24 cellular contexts compared by ENCODE assay signal in genomic region chr20:55160996-55161395, GRCh38.
A peak's percentile ranks its signal among the peaks of the same experiment; 100 is the strongest.
DNase-seq lines count a peak whose midpoint lies in the region; ATAC-seq, FAIRE-seq and TF ChIP-seq lines count a peak whose summit lies in the region.
"Had no signal": no experiment of that assay in that cellular context is flagged by ENCODE, and none has a peak within 500 bp of the region (broad histone marks: within the 10 kb centered on the region; RNA-seq: fewer than 3 reads in every experiment).

No MANE protein-coding gene starts in this region.

- H3K27ac Mint-ChIP-seq in nephron (peak overlapping the region; percentile 20 to 60 (median 49)), T-helper 17 cell (no peak overlapping the region)
- no peak overlapping the region for H3K27ac Mint-ChIP-seq in stimulated activated naive CD8-positive, alpha-beta T cell treated with anti-CD3 and anti-CD28 coated beads, Interleukin-15, amount 100 ng/mL, for 72 hours
- H3K27ac Mint-ChIP-seq: activated B cell treated with CpG ODN at 0.5 μM for 24 hours; activated naive CD8-positive, alpha-beta T cell; activated T-helper 17 cell treated with anti-CD3 and anti-CD28 coated beads, Interleukin-2, amount 50 U/mL, for 72 hours had no signal

- no peak overlapping the region for H3K4me3 ChIP-seq in AG10803 (ENCODE audit: low read length)
- H3K4me3 ChIP-seq: ascending aorta, BLaER1, HAP-1, skin epidermis had no signal

- H3K4me3 Mint-ChIP-seq in nephron (no peak overlapping the region), T-helper 17 cell (no peak overlapping the region)
- H3K4me3 Mint-ChIP-seq in stimulated activated naive CD8-positive, alpha-beta T cell treated with anti-CD3 and anti-CD28 coated beads, Interleukin-15, amount 100 ng/mL, for 72 hours = no peak overlapping the region
- H3K4me3 Mint-ChIP-seq: activated B cell treated with CpG ODN at 0.5 μM for 24 hours; activated naive CD8-positive, alpha-beta T cell; activated T-helper 17 cell treated with anti-CD3 and anti-CD28 coated beads, Interleukin-2, amount 50 U/mL, for 72 hours had no signal

- H3K36me3 Mint-ChIP-seq in nephron (ENCODE audit: low read depth) = no peaks in the 10 kb centered on the region
- no peaks in the 10 kb centered on the region for H3K36me3 Mint-ChIP-seq in T-helper 17 cell (ENCODE audit: low read depth)
- H3K36me3 Mint-ChIP-seq: activated naive CD8-positive, alpha-beta T cell had no signal

- H3K27ac ChIP-seq in epithelial cell of prostate = peak overlapping the region; percentile 79
- H3K27ac ChIP-seq: ascending aorta, BLaER1, skin epidermis had no signal

- no peak for TF ChIP-seq CTCF in AG10803 (conservative IDR thresholded peaks at IDR 0.05; ENCODE audit: low read length)
- no peak for TF ChIP-seq CTCF in nephron (IDR thresholded peaks at IDR 0.05; ENCODE audit: unreplicated experiment in 3 of 3)

- DNase-seq in AG10803 (ENCODE audit: low read depth) = peak; percentile 55
- peak; percentile 98 for DNase-seq in RCC 7860 (ENCODE audit: low spot score)
- DNase-seq in epithelial cell of prostate (ENCODE audit: low read depth, low spot score) = peak; percentile 57
- no peak for DNase-seq in T-helper 17 cell
- no peak for DNase-seq in stimulated activated naive CD4-positive, alpha-beta T cell treated with Interleukin-2 at 50 U/mL for 16 hours (lab: John Stamatoyannopoulos, UW)
- no peak for DNase-seq in stimulated activated naive CD8-positive, alpha-beta T cell treated with anti-CD3 and anti-CD28 coated beads, Interleukin-15, amount 100 ng/mL, for 72 hours
- no peak for DNase-seq in NCI-H345 treated with DMSO at 0.1 percent for 48 hours (lab: John Stamatoyannopoulos, UW; ENCODE audit: unreplicated experiment)
- DNase-seq: activated B cell treated with CpG ODN at 0.5 μM for 24 hours; activated CD4-positive, alpha-beta T cell treated with anti-CD3 and anti-CD28 coated beads, Interleukin-2, amount 50 U/mL, for 4 hours; DMS79; Kasumi-1; mesenchymal stem cell; NCI-H1048; NCI-H187 treated with DMSO at 0.1 percent for 48 hours; SK-N-SH; stimulated activated CD4-positive, alpha-beta T cell treated with anti-CD3 and anti-CD28 coated beads, Interleukin-1b, Interleukin-23, amount 100 ng/mL, for 48 hours had no signal

- no peaks in the 10 kb centered on the region for H3K27me3 Mint-ChIP-seq in nephron (ENCODE audit: low read depth)
- no peaks in the 10 kb centered on the region for H3K27me3 Mint-ChIP-seq in T-helper 17 cell
- no peaks in the 10 kb centered on the region for H3K27me3 Mint-ChIP-seq in stimulated activated naive CD8-positive, alpha-beta T cell treated with anti-CD3 and anti-CD28 coated beads, Interleukin-15, amount 100 ng/mL, for 72 hours
- H3K27me3 Mint-ChIP-seq: activated B cell treated with CpG ODN at 0.5 μM for 24 hours; activated naive CD8-positive, alpha-beta T cell; activated T-helper 17 cell treated with anti-CD3 and anti-CD28 coated beads, Interleukin-2, amount 50 U/mL, for 72 hours had no signal

- ATAC-seq in T-helper 17 cell = no peak
- ATAC-seq in stimulated activated naive CD8-positive, alpha-beta T cell treated with anti-CD3 and anti-CD28 coated beads, Interleukin-15, amount 100 ng/mL, for 72 hours = no peak
- ATAC-seq: activated T-helper 17 cell treated with anti-CD3 and anti-CD28 coated beads, Interleukin-2, amount 50 U/mL, for 72 hours; HepG2 had no signal

- peak; percentile 100 for FAIRE-seq in RCC 7860 (lab: Jason Lieb, UNC)
- FAIRE-seq: HepG2 had no signal

- no peaks in the 10 kb centered on the region for H3K9me3 ChIP-seq in T-helper 17 cell (ENCODE audit: control insufficient read depth, low read length, poor library complexity, severe bottlenecking)
- H3K9me3 ChIP-seq: ascending aorta, BLaER1, HAP-1, SK-N-SH had no signal

- H3K4me1 Mint-ChIP-seq in nephron (peaks cover 46% of the 10 kb centered on the region), T-helper 17 cell (no peaks in the 10 kb centered on the region)
- no peaks in the 10 kb centered on the region for H3K4me1 Mint-ChIP-seq in stimulated activated naive CD8-positive, alpha-beta T cell treated with anti-CD3 and anti-CD28 coated beads, Interleukin-15, amount 100 ng/mL, for 72 hours
- H3K4me1 Mint-ChIP-seq: activated B cell treated with CpG ODN at 0.5 μM for 24 hours; activated T-helper 17 cell treated with anti-CD3 and anti-CD28 coated beads, Interleukin-2, amount 50 U/mL, for 72 hours had no signal

- peaks cover 15% of the 10 kb centered on the region for H3K9me3 Mint-ChIP-seq in nephron
- peaks cover 7 to 14% of the 10 kb centered on the region in 2 donors for H3K9me3 Mint-ChIP-seq in stimulated activated naive CD8-positive, alpha-beta T cell treated with anti-CD3 and anti-CD28 coated beads, Interleukin-15, amount 100 ng/mL, for 72 hours

Comparison
In these comparisons a context has a peak if more than half of its experiments do, and no peak if none do; other contexts are left out.
1. DNase-seq: peak in AG10803 (single experiment), RCC 7860 (single experiment) and epithelial cell of prostate (single experiment); none in T-helper 17 cell (0 of 3), stimulated activated naive CD4-positive, alpha-beta T cell treated with Interleukin-2 at 50 U/mL for 16 hours (single experiment), stimulated activated naive CD8-positive, alpha-beta T cell treated with anti-CD3 and anti-CD28 coated beads, Interleukin-15, amount 100 ng/mL, for 72 hours (0 of 2) and NCI-H345 treated with DMSO at 0.1 percent for 48 hours (single experiment).
2. H3K27ac Mint-ChIP-seq: peak in nephron (3 of 3); none in T-helper 17 cell (single experiment) and stimulated activated naive CD8-positive, alpha-beta T cell treated with anti-CD3 and anti-CD28 coated beads, Interleukin-15, amount 100 ng/mL, for 72 hours (0 of 2).